ENCODE assay signal across 8 cellular contexts in genomic region chr10:68471063-68471585, GRCh38. TPM values are rescaled to one million over a fixed set of nuclear protein-coding genes. Genes with fewer than 3 reads are reported as not detected.
DNase-seq lines count a peak whose midpoint lies in the region; ATAC-seq and TF ChIP-seq lines count a peak whose summit lies in the region.

No MANE protein-coding gene starts in this region.

- H2BK5ac ChIP-seq in IMR-90 (ENCODE audit: low read depth, low read length, poor library complexity, severe bottlenecking), result no peak overlapping the region

- H3K4me3 ChIP-seq in GM08714 (ENCODE audit: low read length), result peak overlapping the region; percentile 90
- H3K4me3 ChIP-seq in IMR-90 (ENCODE audit: insufficient read depth, low read depth, low read length), result peak overlapping the region; percentile 84
- H3K4me3 ChIP-seq in mononuclear cell (ENCODE audit: low read length), result peak overlapping the region; percentile 63

- no peak overlapping the region; the same call in 1 of the 2 replicates for H4K91ac ChIP-seq in IMR-90 (ENCODE audit: insufficient read depth, low read depth, low read length)

- H3K4me2 ChIP-seq in IMR-90 (ENCODE audit: low read depth, low read length), result peak overlapping the region; percentile 98

- DNase-seq in IMR-90 (no peak), UCSD-AML1 (lab: John Stamatoyannopoulos, UW; ENCODE audit: unreplicated experiment) (no peak)
- DNase-seq in central memory CD4-positive, alpha-beta T cell, result no peak

- H2AK5ac ChIP-seq in IMR-90 (ENCODE audit: low read depth, low read length), result no peak overlapping the region

- no peaks in the 10 kb centered on the region for H3K9me1 ChIP-seq in IMR-90 (ENCODE audit: insufficient read depth, low read length)

- 0 out of 2 replicates have a peak, but pooled peaks cover 2% of the 10 kb centered on the region for H3K4me1 ChIP-seq in IMR-90 (ENCODE audit: control insufficient read depth, insufficient read depth, low read length)
- peaks cover 18% of the 10 kb centered on the region for H3K4me1 ChIP-seq in mononuclear cell (ENCODE audit: insufficient read depth, low read length)

- TF ChIP-seq POLR2A in IMR-90 (IDR thresholded peaks at IDR 0.05; ENCODE audit: low read depth, low read length) (no peak), GM18505 (IDR thresholded peaks at IDR 0.05; ENCODE audit: borderline replicate concordance, extremely low read depth, insufficient read depth, insufficient read length) (no peak)

- H3K27ac ChIP-seq in IMR-90 (ENCODE audit: insufficient read depth, low read length), result peak overlapping the region; percentile 93; the same call in 1 of the 2 replicates

- BruUV-seq in IMR-90 (replicated peaks; lab: Mats Ljungman, UMichigan), result no TSS peak

- peak overlapping the region; percentile 100 for H2AFZ ChIP-seq in IMR-90 (replicated peaks; ENCODE audit: low read length, poor library complexity)

- H3K36me3 ChIP-seq in IMR-90 (ENCODE audit: control insufficient read depth, insufficient read depth, low read length), result no peaks in the 10 kb centered on the region

- no peak overlapping the region for H2BK15ac ChIP-seq in IMR-90 (ENCODE audit: low read depth, low read length)

- TF ChIP-seq RAD21 in IMR-90 (IDR thresholded peaks at IDR 0.05; ENCODE audit: low read length), result no peak

- no peak overlapping the region for H2BK20ac ChIP-seq in IMR-90 (ENCODE audit: low read depth, low read length)

- POLR2A ChIA-PET in IMR-90 (lab: Charles Lee; ENCODE audit: unreplicated experiment), result no interaction called here

- intact Hi-C loops in IMR-90 (cut with micrococcal nuclease), result no loop called here

- peak overlapping the region; percentile 96 to 100 (median 99) for H3K4me3 Mint-ChIP-seq in brain

- 0% methylated on average over 3 of the region's 14 CpGs; no CpG with 5 or more reads in 1 of the 2 experiments for WGBS in IMR-90 (ENCODE audit: extremely low coverage in 2 of 2, insufficient read length in 1 of 2), 2 experiments

- peaks cover 17% of the 10 kb centered on the region for H3K27me3 Mint-ChIP-seq in brain

- peak overlapping the region; percentile 95 for H3K56ac ChIP-seq in IMR-90 (ENCODE audit: extremely low read depth, insufficient read depth, low read length)

- no peak overlapping the region for H4K5ac ChIP-seq in IMR-90 (ENCODE audit: low read depth, low read length)

- H3K23ac ChIP-seq in IMR-90 (ENCODE audit: low read depth, low read length), result peak overlapping the region; percentile 54; the same call in 1 of the 2 replicates

- H2AK9ac ChIP-seq in IMR-90 (replicated peaks; ENCODE audit: low read depth, low read length, poor library complexity), result peak overlapping the region; percentile 75

- in situ Hi-C loops in IMR-90 (cut with MboI; ENCODE audit: low sequenced_read_pairs), result no loop called here

- no peak overlapping the region for H3K4ac ChIP-seq in IMR-90 (ENCODE audit: low read depth, low read length)

- peak overlapping the region; percentile 87 to 99 (median 98) for H3K27ac Mint-ChIP-seq in brain

- peaks cover 12 to 34% of the 10 kb centered on the region in 2 experiments for H3K79me1 ChIP-seq in IMR-90 (ENCODE audit: low read depth in 1 of 2, low read length in 2 of 2)

- no peaks in the 10 kb centered on the region for H3K9me3 ChIP-seq in IMR-90 (ENCODE audit: control insufficient read depth, insufficient read depth, low read length)
- H3K9me3 ChIP-seq in mononuclear cell (ENCODE audit: low read depth, low read length), result no peaks in the 10 kb centered on the region

- peak overlapping the region in 1 of 2 experiments; percentile 58; a peak in 2 of 4 replicates for H4K8ac ChIP-seq in IMR-90 (ENCODE audit: low read depth in 2 of 2, low read length in 2 of 2)

- dilution Hi-C loops in IMR-90 (cut with HindIII; ENCODE audit: low sequenced_read_pairs, unreplicated experiment), result no loop called here

- no peaks in the 10 kb centered on the region for H3K27me3 ChIP-seq in IMR-90 (ENCODE audit: control insufficient read depth, insufficient read depth, low read length)
- H3K27me3 ChIP-seq in mononuclear cell (ENCODE audit: insufficient read depth, low read length), result no peaks in the 10 kb centered on the region

- peaks cover 19% of the 10 kb centered on the region for H3K36me3 Mint-ChIP-seq in brain

- no peak overlapping the region for H2BK120ac ChIP-seq in IMR-90 (ENCODE audit: low read depth, low read length)

- no peak for TF ChIP-seq CTCF in IMR-90 (conservative IDR thresholded peaks at IDR 0.05; ENCODE audit: low read depth, low read length)
- TF ChIP-seq CTCF in brain (conservative IDR thresholded peaks at IDR 0.05), result no peak

- CTCF ChIA-PET in IMR-90 (lab: Yijun Ruan, JAX), result no interaction called here

- peak overlapping the region; percentile 92; the same call in 1 of the 2 replicates for H3K9ac ChIP-seq in IMR-90 (ENCODE audit: low read depth, low read length)

- H4K20me1 ChIP-seq in IMR-90 (ENCODE audit: insufficient read depth, low read length), result no peaks in the 10 kb centered on the region

- peak overlapping the region; percentile 60 for H3K14ac ChIP-seq in IMR-90 (replicated peaks; ENCODE audit: low read depth, low read length)

- H3K18ac ChIP-seq in IMR-90 (ENCODE audit: low read depth, low read length), result no peak overlapping the region

- peaks cover 20% of the 10 kb centered on the region for H3K4me1 Mint-ChIP-seq in brain

- peaks cover 0 to 10% (median 0%) of the 10 kb centered on the region in 5 experiments for H3K9me3 Mint-ChIP-seq in brain

- ATAC-seq in IMR-90 (ENCODE audit: low read depth) (no peak), GM18505 (IDR thresholded peaks at IDR 0.05; ENCODE audit: unreplicated experiment) (no peak), GM21526 (IDR thresholded peaks at IDR 0.05; ENCODE audit: low FRiP score, unreplicated experiment) (no peak)

TF ChIP-seq in IMR-90, 13 proteins besides CTCF, POLR2A, EP300 and RAD21:
- no peak for TF ChIP-seq RFX5 (IDR thresholded peaks at IDR 0.05; ENCODE audit: low read depth, low read length)
- TF ChIP-seq USF2 (IDR thresholded peaks at IDR 0.05; ENCODE audit: low read depth, low read length), result no peak
- TF ChIP-seq CHD1 (IDR thresholded peaks at IDR 0.05; ENCODE audit: low read depth, low read length), result no peak
- no peak for TF ChIP-seq SMC3 (IDR thresholded peaks at IDR 0.05; ENCODE audit: low read depth, low read length)
- no peak for TF ChIP-seq MAZ (IDR thresholded peaks at IDR 0.05; ENCODE audit: borderline replicate concordance, low read depth, low read length)
- peak; percentile 55; the same call in 1 of the 2 replicates for TF ChIP-seq CEBPB (IDR thresholded peaks at IDR 0.05; ENCODE audit: low read depth, low read length)
TF ChIP-seq in IMR-90: peak in this region for 1.

RNA-seq across cellular contexts. Expression of gene DNA2, which starts 0.6 kb away (rescaled TPM):
- 5.6 and 10.0 TPM in 2 replicates for total RNA-seq in IMR-90 (2012; rRNA removed)
- 3.3 and 3.9 TPM in 2 replicates for polyA plus RNA-seq in IMR-90 (2012; rRNA removed)
- polyA plus RNA-seq in IMR-90 (2012; cell fraction: cytosol; rRNA removed), result 0.34 and 0.41 TPM in 2 replicates
- polyA plus RNA-seq in IMR-90 (2012; cell fraction: nucleus; rRNA removed; ENCODE audit: low replicate concordance), result 0.61 and 4.2 TPM in 2 replicates
- 2.0 TPM for polyA plus RNA-seq in brain (ENCODE audit: insufficient read depth, low read depth, low replicate concordance)
- 7.5 TPM for total RNA-seq in mononuclear cell

RNA-seq across cellular contexts. Expression of gene SLC25A16, which starts 56.2 kb away (rescaled TPM):
- total RNA-seq in IMR-90 (2012; rRNA removed) (20.6 and 26.7 TPM in 2 replicates), mononuclear cell (17.9 TPM)
- polyA plus RNA-seq in IMR-90 (2012; rRNA removed) (6.1 and 9.9 TPM in 2 replicates), brain (ENCODE audit: insufficient read depth, low read depth, low replicate concordance) (3.8 TPM)
- 0.96 and 1.0 TPM in 2 replicates for polyA plus RNA-seq in IMR-90 (2012; cell fraction: cytosol; rRNA removed)
- polyA plus RNA-seq in IMR-90 (2012; cell fraction: nucleus; rRNA removed; ENCODE audit: low replicate concordance), result 7.9 and 23.4 TPM in 2 replicates
